Comparison of ENCODE assay signal across 12 cellular contexts in the genomic region with DNA sequence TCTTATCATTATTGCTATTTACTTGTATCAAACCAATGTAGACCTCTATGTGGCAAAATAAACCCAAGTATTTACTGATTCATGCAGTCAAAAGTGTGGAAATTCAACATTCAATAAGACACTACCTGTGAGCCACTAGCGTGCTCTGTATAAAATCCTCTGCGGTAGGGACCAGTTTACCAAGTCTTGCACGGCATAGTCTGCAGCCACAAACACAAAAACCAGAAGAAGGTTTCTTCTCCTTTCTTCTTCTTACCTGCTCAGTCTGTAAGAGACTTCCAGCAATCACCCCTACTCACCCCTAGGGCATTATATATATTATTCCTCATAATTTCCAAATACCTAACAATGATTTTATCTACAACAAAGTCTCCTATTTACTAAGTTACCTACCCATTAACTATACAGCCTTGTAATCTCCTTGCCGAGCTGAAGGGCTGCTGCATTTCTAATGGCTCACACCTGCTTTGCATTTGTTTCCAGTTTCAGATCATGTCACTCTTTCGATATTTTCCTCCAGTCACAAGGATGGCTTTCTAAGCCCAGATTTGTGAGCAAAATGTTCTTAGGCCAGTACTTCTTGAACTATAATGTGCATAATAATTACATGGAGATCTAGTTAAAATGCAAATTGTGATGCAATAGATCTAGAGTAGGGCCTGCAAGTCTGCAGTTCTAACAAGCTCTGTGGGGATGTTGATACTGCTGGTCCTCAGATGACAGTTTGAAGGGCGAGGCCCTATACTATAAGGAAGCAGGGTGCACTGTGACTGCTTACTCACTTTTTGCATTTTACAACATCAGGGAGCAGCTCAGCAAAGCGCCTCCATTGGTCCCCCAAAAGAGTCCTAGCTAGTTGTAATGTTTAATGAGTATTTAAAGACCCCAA.
A peak's percentile ranks its signal among the peaks of the same experiment; 100 is the strongest.
DNase-seq lines count a peak whose midpoint lies in the region; ATAC-seq, FAIRE-seq and TF ChIP-seq lines count a peak whose summit lies in the region.
"Had no signal": no experiment of that assay in that cellular context is flagged by ENCODE, and none has a peak within 500 bp of the region (broad histone marks: within the 10 kb centered on the region; RNA-seq: fewer than 3 reads in every experiment).

No MANE protein-coding gene starts in this region.

- 71 to 79% methylated on average over 7 of the region's 7 CpGs for WGBS in upper lobe of left lung, 2 donors
- 75% methylated on average over 7 of the region's 7 CpGs for WGBS in hepatocyte (ENCODE audit: low lambda C conversion rate, missing lambda C conversion rate)

- H3K27ac ChIP-seq in upper lobe of left lung (no peak overlapping the region), colonic mucosa (no peak overlapping the region), hepatocyte (no peak overlapping the region)

- no peak for DNase-seq in GM12891 (ENCODE audit: insufficient read length, low spot score)
- no peak for DNase-seq in upper lobe of left lung
- no peak for DNase-seq in colonic mucosa
- no peak for DNase-seq in hepatocyte (ENCODE audit: low spot score)
- DNase-seq in ureter (ENCODE audit: low spot score), result no peak
- DNase-seq: SIG-M5 had no signal

- TF ChIP-seq POLR2A in GM12891 (IDR thresholded peaks at IDR 0.05; ENCODE audit: low read depth, low read length) (no peak), upper lobe of left lung (IDR thresholded peaks at IDR 0.05) (no peak)

- H3K9me3 Mint-ChIP-seq in IgD-negative memory B cell, result no peaks in the 10 kb centered on the region

- H3K4me1 ChIP-seq in upper lobe of left lung (no peaks in the 10 kb centered on the region), colonic mucosa (no peaks in the 10 kb centered on the region), hepatocyte (ENCODE audit: insufficient read depth) (no peaks in the 10 kb centered on the region)

- no peaks in the 10 kb centered on the region for H3K27me3 Mint-ChIP-seq in IgD-negative memory B cell

- H4K20me1 ChIP-seq in hepatocyte (ENCODE audit: insufficient read depth, poor library complexity, severe bottlenecking), result no peaks in the 10 kb centered on the region

- H3K4me1 Mint-ChIP-seq in IgD-negative memory B cell, result peaks cover 5 to 10% (median 6%) of the 10 kb centered on the region in 3 donors

- no peaks in the 10 kb centered on the region for H3K36me3 ChIP-seq in upper lobe of left lung
- no peaks in the 10 kb centered on the region for H3K36me3 ChIP-seq in colonic mucosa
- no peaks in the 10 kb centered on the region for H3K36me3 ChIP-seq in hepatocyte (replicated peaks; ENCODE audit: insufficient read depth, low read depth)

- H3K27me3 ChIP-seq in upper lobe of left lung (no peaks in the 10 kb centered on the region), colonic mucosa (no peaks in the 10 kb centered on the region), hepatocyte (no peaks in the 10 kb centered on the region)

- H3K4me2 ChIP-seq in hepatocyte, result no peak overlapping the region

- H3K4me3 ChIP-seq in upper lobe of left lung (no peak overlapping the region), colonic mucosa (no peak overlapping the region), hepatocyte (no peak overlapping the region)

- no peak overlapping the region for H2AFZ ChIP-seq in hepatocyte

- no peaks in the 10 kb centered on the region for H3K9me3 ChIP-seq in upper lobe of left lung
- H3K9me3 ChIP-seq in colonic mucosa, result no peaks in the 10 kb centered on the region
- no peaks in the 10 kb centered on the region for H3K9me3 ChIP-seq in hepatocyte (ENCODE audit: low read depth)

- no peaks in the 10 kb centered on the region for H3K9me2 ChIP-seq in hepatocyte (replicated peaks; ENCODE audit: insufficient read depth)

- no peaks in the 10 kb centered on the region for H3K36me3 Mint-ChIP-seq in IgD-negative memory B cell

- peak; percentile 28 for FAIRE-seq in GM12891 (lab: Jason Lieb, UNC)
- FAIRE-seq: astrocyte, islet of Langerhans, urothelium cell line had no signal

- intact Hi-C loops in colonic mucosa (cut with DNase I), result no loop called here

- H3K4me3 Mint-ChIP-seq in IgD-negative memory B cell, result peak overlapping the region in 3 of 4 donors; percentile 0 to 51 (median 48)

- no peak overlapping the region for H3K27ac Mint-ChIP-seq in IgD-negative memory B cell

- no peak for TF ChIP-seq EP300 in upper lobe of left lung (IDR thresholded peaks at IDR 0.05)

- no peak for TF ChIP-seq CTCF in upper lobe of left lung (IDR thresholded peaks at IDR 0.05)
- no peak for TF ChIP-seq CTCF in colonic mucosa (IDR thresholded peaks at IDR 0.05)
- TF ChIP-seq CTCF in hepatocyte (IDR thresholded peaks at IDR 0.05; ENCODE audit: poor library complexity), result no peak

- H3K9ac ChIP-seq in colonic mucosa (ENCODE audit: low read depth in 2 of 2, low read length in 2 of 2), result no peak overlapping the region

- no peaks in the 10 kb centered on the region for H3K79me2 ChIP-seq in hepatocyte

- ATAC-seq in GM19455 (IDR thresholded peaks at IDR 0.05; ENCODE audit: unreplicated experiment) (peak; percentile 99), HG02938 (IDR thresholded peaks at IDR 0.05; ENCODE audit: unreplicated experiment) (peak; percentile 97), upper lobe of left lung (ENCODE audit: low FRiP score in 2 of 2) (no peak)

TF ChIP-seq in GM12891, 5 proteins besides CTCF, POLR2A, EP300 and RAD21:
- TF ChIP-seq POU2F2 (IDR thresholded peaks at IDR 0.05; ENCODE audit: low read depth, low read length), result no peak
TF ChIP-seq in GM12891: peak in this region for 0.

Comparison
In these comparisons a context has a peak if more than half of its experiments do, and no peak if none do; other contexts are left out.
1. ATAC-seq: peak in GM19455 (single experiment) and HG02938 (single experiment); none in upper lobe of left lung (0 of 2).